ENCODE assay signal across 13 cellular contexts in genomic region chr5:171355302-171355724, GRCh38. TPM values are rescaled to one million over a fixed set of nuclear protein-coding genes. Genes with fewer than 3 reads are reported as not detected.
A peak's percentile ranks its signal among the peaks of the same experiment; 100 is the strongest.
DNase-seq lines count a peak whose midpoint lies in the region; ATAC-seq and TF ChIP-seq lines count a peak whose summit lies in the region.
"Had no signal": no experiment of that assay in that cellular context is flagged by ENCODE, and none has a peak within 500 bp of the region (broad histone marks: within the 10 kb centered on the region; RNA-seq: fewer than 3 reads in every experiment).

No MANE protein-coding gene starts in this region.

- DNase-seq in activated T-cell treated with anti-CD3 and anti-CD28 coated beads, Interleukin-2, amount 50 U/mL, for 24 hours, result peak; percentile 45
- DNase-seq in activated T-cell treated with anti-CD3 and anti-CD28 coated beads for 4 hours (no peak), AML-193 (lab: John Stamatoyannopoulos, UW) (no peak), nephron progenitor cell (no peak)
- peak in 2 of 3 donors; percentile 8 to 13 for DNase-seq in stimulated activated CD4-positive, alpha-beta T cell treated with anti-CD3 and anti-CD28 coated beads, TNF-alpha, amount 100 ng/mL, for 48 hours (ENCODE audit: low read depth in 3 of 3)
- DNase-seq in naive thymus-derived CD8-positive, alpha-beta T cell, result no peak
- DNase-seq: NCI-H226 had no signal

- peak overlapping the region; percentile 10 for H3K4me3 Mint-ChIP-seq in activated T-cell treated with anti-CD3 and anti-CD28 coated beads, Interleukin-2, amount 50 U/mL, for 24 hours
- peak overlapping the region in 3 of 10 donors; percentile 33 to 68 (median 65) for H3K4me3 Mint-ChIP-seq in naive thymus-derived CD8-positive, alpha-beta T cell
- no peak overlapping the region for H3K4me3 Mint-ChIP-seq in nephron progenitor cell
- H3K4me3 Mint-ChIP-seq: GM23338 had no signal

- peaks cover 5% of the 10 kb centered on the region for H3K27me3 Mint-ChIP-seq in activated T-cell treated with anti-CD3 and anti-CD28 coated beads, Interleukin-2, amount 50 U/mL, for 24 hours
- peaks cover 0 to 16% (median 9%) of the 10 kb centered on the region in 5 donors for H3K27me3 Mint-ChIP-seq in naive thymus-derived CD8-positive, alpha-beta T cell
- H3K27me3 Mint-ChIP-seq in nephron progenitor cell (ENCODE audit: low read depth, poor library complexity), result peaks cover 14% of the 10 kb centered on the region
- H3K27me3 Mint-ChIP-seq: progenitor cell of endocrine pancreas had no signal

- H3K27ac Mint-ChIP-seq in activated T-cell treated with anti-CD3 and anti-CD28 coated beads, Interleukin-2, amount 50 U/mL, for 24 hours, result no peak overlapping the region
- no peak overlapping the region for H3K27ac Mint-ChIP-seq in naive thymus-derived CD8-positive, alpha-beta T cell
- no peak overlapping the region for H3K27ac Mint-ChIP-seq in nephron progenitor cell
- H3K27ac Mint-ChIP-seq: GM23338, progenitor cell of endocrine pancreas had no signal

- peak; percentile 90 for ATAC-seq in HG02571 (IDR thresholded peaks at IDR 0.05; ENCODE audit: unreplicated experiment)
- peak; percentile 82 for ATAC-seq in HG03558 (IDR thresholded peaks at IDR 0.05; ENCODE audit: extremely low read depth, unreplicated experiment)
- ATAC-seq in naive thymus-derived CD8-positive, alpha-beta T cell, result no peak
- ATAC-seq: GM23338 had no signal

- no peaks in the 10 kb centered on the region for H3K36me3 Mint-ChIP-seq in activated T-cell treated with anti-CD3 and anti-CD28 coated beads, Interleukin-2, amount 50 U/mL, for 24 hours (ENCODE audit: low read depth)
- H3K36me3 Mint-ChIP-seq in naive thymus-derived CD8-positive, alpha-beta T cell, result no peaks in the 10 kb centered on the region
- H3K36me3 Mint-ChIP-seq in nephron progenitor cell (ENCODE audit: low read depth), result no peaks in the 10 kb centered on the region

- TF ChIP-seq CTCF in nephron progenitor cell (IDR thresholded peaks at IDR 0.05), result no peak

- no peaks in the 10 kb centered on the region for H3K9me3 Mint-ChIP-seq in activated T-cell treated with anti-CD3 and anti-CD28 coated beads, Interleukin-2, amount 50 U/mL, for 24 hours
- no peaks in the 10 kb centered on the region for H3K9me3 Mint-ChIP-seq in naive thymus-derived CD8-positive, alpha-beta T cell
- no peaks in the 10 kb centered on the region for H3K9me3 Mint-ChIP-seq in nephron progenitor cell
- H3K9me3 Mint-ChIP-seq: GM23338 had no signal

- peaks cover 9% of the 10 kb centered on the region for H3K4me1 Mint-ChIP-seq in activated T-cell treated with anti-CD3 and anti-CD28 coated beads, Interleukin-2, amount 50 U/mL, for 24 hours (ENCODE audit: low read depth)
- H3K4me1 Mint-ChIP-seq in naive thymus-derived CD8-positive, alpha-beta T cell, result no peaks in the 10 kb centered on the region
- H3K4me1 Mint-ChIP-seq in nephron progenitor cell, result no peaks in the 10 kb centered on the region
- H3K4me1 Mint-ChIP-seq: GM23338 had no signal

- POLR2A ChIA-PET in naive thymus-derived CD8-positive, alpha-beta T cell (lab: Charles Lee), result no interaction called here

RNA-seq across cellular contexts. Expression of gene NPM1, which starts 32.3 kb away (rescaled TPM):
- total RNA-seq in naive thymus-derived CD8-positive, alpha-beta T cell, result 1,000 to 10,000 TPM; 1,231 to 1,305 TPM
- polyA plus RNA-seq in naive thymus-derived CD8-positive, alpha-beta T cell, result 1,000 to 10,000 TPM in 2 of 3 donors, 100 to 1,000 TPM in 1; 960 to 1,086 (median 1,032) TPM

RNA-seq across cellular contexts. Expression of gene TLX3, which starts 46.3 kb away (rescaled TPM):
- total RNA-seq in naive thymus-derived CD8-positive, alpha-beta T cell, result not detected
- polyA plus RNA-seq in naive thymus-derived CD8-positive, alpha-beta T cell, result not detected
- total RNA-seq: progenitor cell of endocrine pancreas, subcutaneous adipose tissue had no signal
- polyA plus RNA-seq: AG04450, GM23338 had no signal

Comparison
In these comparisons a context has a peak if more than half of its experiments do, and no peak if none do; other contexts are left out.
1. DNase-seq: peak in activated T-cell treated with anti-CD3 and anti-CD28 coated beads, Interleukin-2, amount 50 U/mL, for 24 hours (single experiment) and stimulated activated CD4-positive, alpha-beta T cell treated with anti-CD3 and anti-CD28 coated beads, TNF-alpha, amount 100 ng/mL, for 48 hours (2 of 3); none in activated T-cell treated with anti-CD3 and anti-CD28 coated beads for 4 hours (single experiment), AML-193 (0 of 2), naive thymus-derived CD8-positive, alpha-beta T cell (0 of 10) and nephron progenitor cell (single experiment).
2. ATAC-seq: peak in HG02571 (single experiment) and HG03558 (single experiment); none in naive thymus-derived CD8-positive, alpha-beta T cell (0 of 2).